ENCODE assay signal across 8 cellular contexts in genomic region chr17:44007346-44008204, GRCh38. TPM values are rescaled to one million over a fixed set of nuclear protein-coding genes. Genes with fewer than 3 reads are reported as not detected.
DNase-seq lines count a peak whose midpoint lies in the region; ATAC-seq and TF ChIP-seq lines count a peak whose summit lies in the region.

No MANE protein-coding gene starts in this region.

- H3K9me3 Mint-ChIP-seq in activated T-cell treated with anti-CD3 and anti-CD28 coated beads, Interleukin-2, amount 50 U/mL, for 72 hours, result no peaks in the 10 kb centered on the region

- no peak overlapping the region for H3K27ac Mint-ChIP-seq in activated T-cell treated with anti-CD3 and anti-CD28 coated beads, Interleukin-2, amount 50 U/mL, for 72 hours

- DNase-seq in activated T-cell treated with anti-CD3 and anti-CD28 coated beads, Interleukin-2, amount 50 U/mL, for 72 hours, result no peak
- no peak for DNase-seq in activated T-cell treated with anti-CD3 and anti-CD28 coated beads, Interleukin-2, amount 50 U/mL, for 1 hour
- DNase-seq in left ventricle myocardium inferior (peak; percentile 33), superior temporal gyrus (ENCODE audit: extremely low spot score) (no peak)
- DNase-seq in effector CD4-positive, alpha-beta T cell, result no peak

- no peaks in the 10 kb centered on the region for H3K9me3 ChIP-seq in left ventricle myocardium inferior (replicated peaks)

- H3K27me3 Mint-ChIP-seq in activated T-cell treated with anti-CD3 and anti-CD28 coated beads, Interleukin-2, amount 50 U/mL, for 72 hours (ENCODE audit: low read depth), result peaks cover 9% of the 10 kb centered on the region

- peaks cover 61% of the 10 kb centered on the region for H3K4me1 ChIP-seq in left ventricle myocardium inferior

- peak overlapping the region; percentile 50 for H3K27ac ChIP-seq in left ventricle myocardium inferior (replicated peaks)
- peak overlapping the region in 17 of 21 experiments; percentile 18 to 84 (median 51) for H3K27ac ChIP-seq in skin epidermis

- H3K36me3 Mint-ChIP-seq in activated T-cell treated with anti-CD3 and anti-CD28 coated beads, Interleukin-2, amount 50 U/mL, for 72 hours (ENCODE audit: insufficient read depth in 2 of 2), result peaks cover 0 to 7% of the 10 kb centered on the region in 2 donors

- peaks cover 7% of the 10 kb centered on the region for H3K36me3 ChIP-seq in left ventricle myocardium inferior

- TF ChIP-seq CTCF in WI38 (IDR thresholded peaks at IDR 0.05; ENCODE audit: low read depth, low read length) (no peak), left ventricle myocardium inferior (IDR thresholded peaks at IDR 0.05; ENCODE audit: borderline replicate concordance) (no peak)

- intact Hi-C loops in left ventricle myocardium inferior (cut with micrococcal nuclease), result no loop called here

- peaks cover 34% of the 10 kb centered on the region for H3K27me3 ChIP-seq in left ventricle myocardium inferior (ENCODE audit: low read depth)

- peaks cover 36% of the 10 kb centered on the region for H3K4me1 Mint-ChIP-seq in activated T-cell treated with anti-CD3 and anti-CD28 coated beads, Interleukin-2, amount 50 U/mL, for 72 hours (ENCODE audit: low read depth)

- peak overlapping the region; percentile 90 for H3K4me3 Mint-ChIP-seq in activated T-cell treated with anti-CD3 and anti-CD28 coated beads, Interleukin-2, amount 50 U/mL, for 72 hours

- no peak for ATAC-seq in activated T-cell treated with anti-CD3 and anti-CD28 coated beads, Interleukin-2, amount 50 U/mL, for 72 hours (replicated peaks in 1 of 2)
- ATAC-seq in HG02870 (IDR thresholded peaks at IDR 0.05; ENCODE audit: unreplicated experiment), result no peak

- peak overlapping the region; percentile 72 for H3K4me3 ChIP-seq in WI38 (ENCODE audit: low read depth, low read length)
- peak overlapping the region; percentile 81 for H3K4me3 ChIP-seq in left ventricle myocardium inferior
- H3K4me3 ChIP-seq in skin epidermis, result peak overlapping the region; percentile 46 to 65 (median 49)

RNA-seq across cellular contexts. Expression of gene NAGS, which starts 3.2 kb away (rescaled TPM):
- total RNA-seq in activated T-cell treated with anti-CD3 and anti-CD28 coated beads, Interleukin-2, amount 50 U/mL, for 72 hours, result 1 to 10 TPM; 1.4 to 1.8 TPM
- total RNA-seq in left ventricle myocardium inferior, result 0.11 TPM

RNA-seq across cellular contexts. Expression of gene TMEM101, which starts 7.2 kb away (rescaled TPM):
- 10 to 100 TPM; 32.3 to 34.9 TPM for total RNA-seq in activated T-cell treated with anti-CD3 and anti-CD28 coated beads, Interleukin-2, amount 50 U/mL, for 72 hours
- total RNA-seq in left ventricle myocardium inferior, result 18.3 TPM

RNA-seq across cellular contexts. Expression of gene PYY, which starts 53.8 kb away (rescaled TPM):
- total RNA-seq in activated T-cell treated with anti-CD3 and anti-CD28 coated beads, Interleukin-2, amount 50 U/mL, for 72 hours, result not detected
- total RNA-seq in left ventricle myocardium inferior, result not detected

RNA-seq across cellular contexts. Expression of gene LSM12, which starts 58.9 kb away (rescaled TPM):
- total RNA-seq in activated T-cell treated with anti-CD3 and anti-CD28 coated beads, Interleukin-2, amount 50 U/mL, for 72 hours, result 10 to 100 TPM; 46.0 to 52.8 TPM
- 41.2 TPM for total RNA-seq in left ventricle myocardium inferior
